ENCODE assay signal across 28 cellular contexts in genomic region chr22:33379836-33380235, GRCh38.
"Had no signal": no experiment of that assay in that cellular context is flagged by ENCODE, and none has a peak within 500 bp of the region (broad histone marks: within the 10 kb centered on the region; RNA-seq: fewer than 3 reads in every experiment).

No MANE protein-coding gene starts in this region.

- H3K4me3 ChIP-seq: neural progenitor cell, ovary, psoas muscle, skin epidermis, smooth muscle cell, spleen, suprapubic skin, testis, tibial artery, transverse colon, upper lobe of right lung, uterus had no signal

- H3K27me3 ChIP-seq: neural progenitor cell, ovary, spleen, suprapubic skin, testis, tibial artery, transverse colon, upper lobe of right lung, uterus had no signal

- H3K4me2 ChIP-seq: neural progenitor cell, smooth muscle cell had no signal

- H3K4me1 ChIP-seq: neural progenitor cell, parathyroid adenoma, psoas muscle, spleen, suprapubic skin, testis, tibial artery, transverse colon, upper lobe of right lung, uterus had no signal

- DNase-seq: natural killer cell; occipital lobe; ovary; posterior cingulate gyrus; psoas muscle; right cardiac atrium; spleen; stimulated activated CD4-positive, alpha-beta T cell treated with anti-CD3 and anti-CD28 coated beads, Interleukin-12 subunit alpha, Interleukin-12 subunit beta, amount 100 ng/mL, for 4 hours; stimulated activated CD4-positive, alpha-beta T cell treated with anti-CD3 and anti-CD28 coated beads, Interleukin-1b, Interleukin-23, amount 100 ng/mL, for 48 hours; stimulated activated CD4-positive, alpha-beta T cell treated with anti-CD3 and anti-CD28 coated beads, Interleukin-4, amount 100 ng/mL, for 1 hour; stimulated activated CD4-positive, alpha-beta T cell treated with anti-CD3 and anti-CD28 coated beads, Interleukin-4, amount 100 ng/mL, for 4 hours; stimulated activated CD8-positive, alpha-beta memory T cell treated with anti-CD3 and anti-CD28 coated beads, Interleukin-4, amount 100 ng/mL, for 48 hours; stimulated activated naive CD4-positive, alpha-beta T cell; stimulated activated naive CD8-positive, alpha-beta T cell treated with anti-CD3 and anti-CD28 coated beads, Interleukin-15, amount 100 ng/mL, for 72 hours; stimulated activated naive CD8-positive, alpha-beta T cell treated with anti-CD3 and anti-CD28 coated beads, Interleukin-15, Interleukin-2, amounts not matched to agents 100 U/mL and 50 U/mL, for 24 hours; substantia nigra; testis; tibial artery; transverse colon; upper lobe of right lung; uterus had no signal

- H3K79me2 ChIP-seq: parathyroid adenoma had no signal

- H3K9me3 ChIP-seq: ovary, suprapubic skin, testis, tibial artery had no signal

- H3K36me3 ChIP-seq: neural progenitor cell, ovary, transverse colon, upper lobe of right lung, uterus had no signal

- ATAC-seq: natural killer cell; psoas muscle; right cardiac atrium; sciatic nerve; stimulated activated memory B cell treated with anti-CD40 and anti-IgM and Interleukin-4, amounts not matched to agents 10 μg/mL and 1 μg/mL and 100 μg/mL, for 72 hours; stimulated activated naive CD8-positive, alpha-beta T cell treated with anti-CD3 and anti-CD28 coated beads, Interleukin-15, amount 100 ng/mL, for 72 hours; stimulated activated naive CD8-positive, alpha-beta T cell treated with anti-CD3 and anti-CD28 coated beads, Interleukin-15, Interleukin-2, amounts not matched to agents 100 U/mL and 50 U/mL, for 24 hours; upper lobe of right lung had no signal

- H3K27ac ChIP-seq: neural progenitor cell, ovary, parathyroid adenoma, psoas muscle, skin epidermis, spleen, suprapubic skin, testis, tibial artery, transverse colon, upper lobe of right lung, uterus had no signal

- H2AFZ ChIP-seq: neural progenitor cell, parathyroid adenoma had no signal
